Comparison of ENCODE assay signal across 12 cellular contexts in genomic region chr1:202107321-202107761, GRCh38. TPM values are rescaled to one million over a fixed set of nuclear protein-coding genes. Genes with fewer than 3 reads are reported as not detected.
DNase-seq lines count a peak whose midpoint lies in the region; ATAC-seq lines count a peak whose summit lies in the region.
"Had no signal": no experiment of that assay in that cellular context is flagged by ENCODE, and none has a peak within 500 bp of the region (broad histone marks: within the 10 kb centered on the region; RNA-seq: fewer than 3 reads in every experiment).

No MANE protein-coding gene starts in this region.

- H3K27ac ChIP-seq in mesendoderm (ENCODE audit: low read depth, low read length) = no peak overlapping the region
- H3K27ac ChIP-seq: ascending aorta had no signal

- H3K36me3 ChIP-seq in mesendoderm (ENCODE audit: control insufficient read depth, insufficient read depth, low read length) = no peaks in the 10 kb centered on the region
- H3K36me3 ChIP-seq: ascending aorta had no signal

- no peak overlapping the region for H2BK15ac ChIP-seq in mesendoderm (replicated peaks; ENCODE audit: low read depth)

- ATAC-seq in effector memory CD8-positive, alpha-beta T cell (replicated peaks) = no peak
- no peak for ATAC-seq in GM21423 (IDR thresholded peaks at IDR 0.05; ENCODE audit: unreplicated experiment)
- no peak for ATAC-seq in activated T-cell treated with anti-CD3 and anti-CD28 coated beads, Interleukin-2, amount 50 U/mL, for 4 hours

- H3K4ac ChIP-seq in mesendoderm (ENCODE audit: low read depth, low read length) = no peak overlapping the region

- DNase-seq in COLO668 (lab: John Stamatoyannopoulos, UW; ENCODE audit: unreplicated experiment) = peak; percentile 94
- DNase-seq in NCI-H2081 treated with DMSO at 0.1 percent for 48 hours (lab: John Stamatoyannopoulos, UW) = peak; percentile 92
- DNase-seq in T47D (ENCODE audit: low read depth in 1 of 2, low spot score in 1 of 2) = peak; percentile 47 to 50
- no peak for DNase-seq in mesendoderm
- DNase-seq in effector memory CD8-positive, alpha-beta T cell = no peak
- DNase-seq in activated T-cell treated with anti-CD3 and anti-CD28 coated beads, Interleukin-2, amount 50 U/mL, for 4 hours = no peak
- no peak for DNase-seq in activated gamma-delta T cell treated with Interleukin-2 at 50 U/mL for 16 hours
- DNase-seq: activated CD4-positive, alpha-beta T cell treated with anti-CD3 and anti-CD28 coated beads, Interleukin-2, amount 50 U/mL, for 48 hours; stimulated activated CD4-positive, alpha-beta T cell treated with anti-CD3 and anti-CD28 coated beads, Interleukin-4, amount 100 ng/mL, for 24 hours had no signal

- no peak overlapping the region for H2AK5ac ChIP-seq in mesendoderm (ENCODE audit: low read length)

- no peak overlapping the region for H3K4me3 Mint-ChIP-seq in effector memory CD8-positive, alpha-beta T cell
- no peak overlapping the region for H3K4me3 Mint-ChIP-seq in activated T-cell treated with anti-CD3 and anti-CD28 coated beads, Interleukin-2, amount 50 U/mL, for 4 hours

- no peaks in the 10 kb centered on the region for H3K4me1 Mint-ChIP-seq in effector memory CD8-positive, alpha-beta T cell (ENCODE audit: low read depth in 2 of 2)
- no peaks in the 10 kb centered on the region for H3K4me1 Mint-ChIP-seq in activated T-cell treated with anti-CD3 and anti-CD28 coated beads, Interleukin-2, amount 50 U/mL, for 4 hours (ENCODE audit: low read depth)

- H3K9me3 Mint-ChIP-seq in effector memory CD8-positive, alpha-beta T cell = no peaks in the 10 kb centered on the region
- no peaks in the 10 kb centered on the region for H3K9me3 Mint-ChIP-seq in activated T-cell treated with anti-CD3 and anti-CD28 coated beads, Interleukin-2, amount 50 U/mL, for 4 hours

- peaks cover 2% of the 10 kb centered on the region for H3K4me1 ChIP-seq in mesendoderm (ENCODE audit: control insufficient read depth, low read depth, low read length)

- no peak overlapping the region for H4K5ac ChIP-seq in mesendoderm (ENCODE audit: low read length)

- no peak overlapping the region for H4K8ac ChIP-seq in mesendoderm (ENCODE audit: low read depth, low read length)

- H3K27ac Mint-ChIP-seq in effector memory CD8-positive, alpha-beta T cell = no peak overlapping the region

- no peak overlapping the region for H3K4me2 ChIP-seq in mesendoderm (ENCODE audit: low read length)

- H3K79me1 ChIP-seq in mesendoderm (ENCODE audit: low read length) = no peaks in the 10 kb centered on the region

- H3K56ac ChIP-seq in mesendoderm (ENCODE audit: low read length) = peak overlapping the region; percentile 17

- H3K36me3 Mint-ChIP-seq in effector memory CD8-positive, alpha-beta T cell (ENCODE audit: insufficient read depth) = no peaks in the 10 kb centered on the region
- no peaks in the 10 kb centered on the region for H3K36me3 Mint-ChIP-seq in activated T-cell treated with anti-CD3 and anti-CD28 coated beads, Interleukin-2, amount 50 U/mL, for 4 hours (ENCODE audit: insufficient read depth)

- H3K18ac ChIP-seq in mesendoderm (ENCODE audit: low read length) = no peak overlapping the region

- H3K9ac ChIP-seq in mesendoderm (ENCODE audit: low read length) = no peak overlapping the region

- no peaks in the 10 kb centered on the region for H3K27me3 ChIP-seq in mesendoderm (ENCODE audit: insufficient read depth, low read length, poor library complexity)
- H3K27me3 ChIP-seq: ascending aorta had no signal

- H3K79me2 ChIP-seq in mesendoderm (ENCODE audit: control insufficient read depth, insufficient read depth, low read length) = no peaks in the 10 kb centered on the region

- no peak overlapping the region for H3K23ac ChIP-seq in mesendoderm (ENCODE audit: low read length)

- in situ Hi-C loops in T47D (cut with HindIII; ENCODE audit: low pct_unique_long_range_greater_than_20kb, low sequenced_read_pairs) = no loop called here

- WGBS in mesendoderm (ENCODE audit: extremely low coverage, insufficient coverage, low lambda C conversion rate) = no CpG with 5 or more reads among the region's 5 CpGs

- no peak overlapping the region for H2BK5ac ChIP-seq in mesendoderm (ENCODE audit: low read length)

- no peak overlapping the region for H2BK120ac ChIP-seq in mesendoderm (ENCODE audit: low read depth, low read length)

- H3K27me3 Mint-ChIP-seq in effector memory CD8-positive, alpha-beta T cell = peaks cover 0 to 17% of the 10 kb centered on the region in 2 donors
- H3K27me3 Mint-ChIP-seq in activated T-cell treated with anti-CD3 and anti-CD28 coated beads, Interleukin-2, amount 50 U/mL, for 4 hours (ENCODE audit: low read depth) = peaks cover 3% of the 10 kb centered on the region

- H3K4me3 ChIP-seq in mesendoderm (ENCODE audit: low read length) = no peak overlapping the region
- H3K4me3 ChIP-seq: ascending aorta had no signal

RNA-seq across cellular contexts. Expression of gene GPR37L1, which starts 15.4 kb away (rescaled TPM):
- polyA plus RNA-seq in mesendoderm (2013, experiment 1 of 2) = 0.01 TPM
- 0.03 TPM for polyA plus RNA-seq in mesendoderm (2013, experiment 2 of 2)
- total RNA-seq in activated T-cell treated with anti-CD3 and anti-CD28 coated beads, Interleukin-2, amount 50 U/mL, for 4 hours = not detected
- total RNA-seq: ascending aorta, HT1080 had no signal

RNA-seq across cellular contexts. Expression of gene ARL8A, which starts 37.2 kb away (rescaled TPM):
- 32.9 TPM for polyA plus RNA-seq in mesendoderm (2013, experiment 1 of 2)
- 31.1 TPM for polyA plus RNA-seq in mesendoderm (2013, experiment 2 of 2)
- 10 to 100 TPM; 48.9 to 55.0 (median 52.1) TPM for total RNA-seq in activated T-cell treated with anti-CD3 and anti-CD28 coated beads, Interleukin-2, amount 50 U/mL, for 4 hours

RNA-seq across cellular contexts. Expression of gene PTPN7, which starts 53.1 kb away (rescaled TPM):
- polyA plus RNA-seq in mesendoderm (2013, experiment 1 of 2) = 0.65 TPM
- polyA plus RNA-seq in mesendoderm (2013, experiment 2 of 2) = 0.49 TPM
- total RNA-seq in activated T-cell treated with anti-CD3 and anti-CD28 coated beads, Interleukin-2, amount 50 U/mL, for 4 hours = 100 to 1,000 TPM; 304 to 352 (median 331) TPM
- total RNA-seq: ascending aorta, HT1080 had no signal

Comparison
In these comparisons a context has a peak if more than half of its experiments do, and no peak if none do; other contexts are left out.
1. DNase-seq: peak in COLO668 (single experiment), NCI-H2081 treated with DMSO at 0.1 percent for 48 hours (single experiment) and T47D (2 of 2); none in mesendoderm (single experiment), effector memory CD8-positive, alpha-beta T cell (0 of 3), activated T-cell treated with anti-CD3 and anti-CD28 coated beads, Interleukin-2, amount 50 U/mL, for 4 hours (single experiment) and activated gamma-delta T cell treated with Interleukin-2 at 50 U/mL for 16 hours (single experiment).